8 cellular contexts compared by ENCODE assay signal in genomic region chr11:9264381-9265210, GRCh38. TPM values are rescaled to one million over a fixed set of nuclear protein-coding genes. Genes with fewer than 3 reads are reported as not detected.
DNase-seq lines count a peak whose midpoint lies in the region; ATAC-seq and TF ChIP-seq lines count a peak whose summit lies in the region.

No MANE protein-coding gene starts in this region.

- no peaks in the 10 kb centered on the region for H3K27me3 ChIP-seq in Peyer's patch

- H3K27ac Mint-ChIP-seq in activated naive CD8-positive, alpha-beta T cell treated with anti-CD3 and anti-CD28 coated beads, Interleukin-2, amount 50 U/mL, for 24 hours, result peak overlapping the region; percentile 95

- no peaks in the 10 kb centered on the region for H3K36me3 ChIP-seq in Peyer's patch

- intact Hi-C loops in Right ventricle myocardium superior (cut with DNase I), result loop anchor here (5.0 kb wide), 1 partner anchor 47 kb away; no protein-coding TSS in a partner anchor

- no peak for TF ChIP-seq POLR2A in Peyer's patch (IDR thresholded peaks at IDR 0.05)

- peak overlapping the region; percentile 50 to 88 (median 81) for H3K4me3 ChIP-seq in Peyer's patch

- H3K4me1 Mint-ChIP-seq in activated naive CD8-positive, alpha-beta T cell treated with anti-CD3 and anti-CD28 coated beads, Interleukin-2, amount 50 U/mL, for 24 hours, result peaks cover 44% of the 10 kb centered on the region

- ATAC-seq in HG03045 (IDR thresholded peaks at IDR 0.05; ENCODE audit: unreplicated experiment), result peak; percentile 28
- peak; percentile 58 for ATAC-seq in activated naive CD8-positive, alpha-beta T cell treated with anti-CD3 and anti-CD28 coated beads, Interleukin-2, amount 50 U/mL, for 24 hours
- peak; percentile 75 for ATAC-seq in Right ventricle myocardium superior (ENCODE audit: poor library complexity)
- peak; percentile 70 for ATAC-seq in omental fat pad (ENCODE audit: low FRiP score)

- TF ChIP-seq CTCF in Peyer's patch (IDR thresholded peaks at IDR 0.05) (no peak), omental fat pad (IDR thresholded peaks at IDR 0.05) (no peak)

- peaks cover 5% of the 10 kb centered on the region for H3K36me3 Mint-ChIP-seq in activated naive CD8-positive, alpha-beta T cell treated with anti-CD3 and anti-CD28 coated beads, Interleukin-2, amount 50 U/mL, for 24 hours (ENCODE audit: low read depth)

- peaks cover 0 to 7% (median 0%) of the 10 kb centered on the region in 4 donors for H3K4me1 ChIP-seq in Peyer's patch

- peak overlapping the region; percentile 91 for H3K4me3 Mint-ChIP-seq in activated naive CD8-positive, alpha-beta T cell treated with anti-CD3 and anti-CD28 coated beads, Interleukin-2, amount 50 U/mL, for 24 hours

- H3K9me3 Mint-ChIP-seq in activated naive CD8-positive, alpha-beta T cell treated with anti-CD3 and anti-CD28 coated beads, Interleukin-2, amount 50 U/mL, for 24 hours, result no peaks in the 10 kb centered on the region

- peak overlapping the region; percentile 79 to 91 (median 84) for H3K27ac ChIP-seq in Peyer's patch

- H3K27me3 Mint-ChIP-seq in activated naive CD8-positive, alpha-beta T cell treated with anti-CD3 and anti-CD28 coated beads, Interleukin-2, amount 50 U/mL, for 24 hours, result peaks cover 8% of the 10 kb centered on the region

- no peaks in the 10 kb centered on the region for H3K9me3 ChIP-seq in Peyer's patch

- DNase-seq in NCI-H82 (lab: John Stamatoyannopoulos, UW), result peak; percentile 39
- DNase-seq in NCI-H82 treated with DMSO at 0.1 percent for 48 hours (lab: John Stamatoyannopoulos, UW; ENCODE audit: unreplicated experiment), result no peak
- DNase-seq in Peyer's patch, result peak; percentile 50 to 63 (median 56)
- DNase-seq in activated naive CD8-positive, alpha-beta T cell treated with anti-CD3 and anti-CD28 coated beads, Interleukin-2, amount 50 U/mL, for 24 hours, result peak; percentile 57
- DNase-seq in Right ventricle myocardium superior, result peak; percentile 80
- peak; percentile 58 for DNase-seq in omental fat pad (ENCODE audit: low spot score)
- no peak for DNase-seq in NCI-H2196 (lab: John Stamatoyannopoulos, UW; ENCODE audit: unreplicated experiment)

RNA-seq across cellular contexts. Expression of gene DENND5A, which starts 0.6 kb away (rescaled TPM):
- total RNA-seq in Peyer's patch (10 to 100 TPM in 3 of 4 donors, 1 to 10 TPM in 1; 6.1 to 67.7 (median 23.2) TPM), Right ventricle myocardium superior (96.1 TPM), omental fat pad (100 to 1,000 TPM; 113 to 163 (median 121) TPM)

RNA-seq across cellular contexts. Expression of gene TMEM41B, which starts 49.8 kb away (rescaled TPM):
- total RNA-seq in Peyer's patch, result 10 to 100 TPM; 18.2 to 82.1 (median 72.6) TPM
- total RNA-seq in Right ventricle myocardium superior, result 18.5 TPM
- total RNA-seq in omental fat pad, result 10 to 100 TPM; 21.6 to 28.1 (median 22.7) TPM

Comparison
In these comparisons a context has a peak if more than half of its experiments do, and no peak if none do; other contexts are left out.
1. DNase-seq: peak in NCI-H82 (single experiment), Peyer's patch (3 of 3), activated naive CD8-positive, alpha-beta T cell treated with anti-CD3 and anti-CD28 coated beads, Interleukin-2, amount 50 U/mL, for 24 hours (single experiment), Right ventricle myocardium superior (single experiment) and omental fat pad (single experiment); none in NCI-H82 treated with DMSO at 0.1 percent for 48 hours (single experiment) and NCI-H2196 (single experiment).
2. Peak in every context shown above with its lines, with median percentiles within 50 percentile points of each other: ATAC-seq.